Comparison of ENCODE assay signal across 28 cellular contexts in genomic region chrX:42102586-42103282, GRCh38.
DNase-seq lines count a peak whose midpoint lies in the region; FAIRE-seq and TF ChIP-seq lines count a peak whose summit lies in the region.
"Had no signal": no experiment of that assay in that cellular context is flagged by ENCODE, and none has a peak within 500 bp of the region (broad histone marks: within the 10 kb centered on the region; RNA-seq: fewer than 3 reads in every experiment).

No MANE protein-coding gene starts in this region.

- intact Hi-C loops in CD14-positive monocyte (cut with micrococcal nuclease) = no loop called here

- H3K27ac ChIP-seq in C4-2B (no peak overlapping the region), astrocyte (ENCODE audit: low read depth, low read length) (no peak overlapping the region)
- H3K27ac ChIP-seq in effector memory CD4-positive, alpha-beta T cell (ENCODE audit: insufficient read depth, low read length, poor library complexity, severe bottlenecking) = no peak overlapping the region
- H3K27ac ChIP-seq: BLaER1, left lung, parathyroid adenoma, RWPE1, SK-N-MC had no signal

- H3K4me1 Mint-ChIP-seq in astrocyte (ENCODE audit: low read depth, unreplicated experiment) (peaks cover under 1% of the 10 kb centered on the region), CD14-positive monocyte (no peaks in the 10 kb centered on the region)

- DNase-seq in HT1080 (ENCODE audit: low read depth) = peak; percentile 37
- peak; percentile 16 for DNase-seq in astrocyte (ENCODE audit: low read depth)
- peak; percentile 73 for DNase-seq in fibroblast of pulmonary artery (ENCODE audit: low read depth)
- no peak for DNase-seq in effector memory CD4-positive, alpha-beta T cell
- no peak for DNase-seq in DMS 273 treated with DMSO at 0.1 percent for 48 hours (lab: John Stamatoyannopoulos, UW)
- no peak for DNase-seq in CD14-positive monocyte (ENCODE audit: low spot score)
- DNase-seq in activated CD4-positive, alpha-beta T cell treated with anti-CD3 and anti-CD28 coated beads, Interleukin-2, amount 50 U/mL, for 1 hour = no peak
- DNase-seq: ACHN; activated CD4-positive, alpha-beta T cell treated with anti-CD3 and anti-CD28 coated beads, Interleukin-2, amount 10 ng/mL, durations not matched to agents 24 days and 14 days; activated effector memory CD4-positive, alpha-beta T cell treated with Interleukin-2 at 50 U/mL for 16 hours; activated T-cell treated with anti-CD3 and anti-CD28 coated beads, Interleukin-2, amount 50 U/mL, for 1 hour; amygdala; glutamatergic neuron; left lung; MV-4-11; NCI-H1436 treated with DMSO at 0.1 percent for 48 hours; NCI-H2081 treated with DMSO at 0.1 percent for 48 hours; stimulated activated CD4-positive, alpha-beta T cell treated with anti-CD3 and anti-CD28 coated beads, Interleukin-1b, Interleukin-23, amount 100 ng/mL, for 48 hours had no signal

- no peaks in the 10 kb centered on the region for H3K79me2 ChIP-seq in astrocyte (ENCODE audit: insufficient read depth, low read length)
- H3K79me2 ChIP-seq: parathyroid adenoma had no signal

- H3K4me3 Mint-ChIP-seq in astrocyte (ENCODE audit: unreplicated experiment) (no peak overlapping the region), CD14-positive monocyte (no peak overlapping the region)
- H3K4me3 Mint-ChIP-seq: activated CD4-positive, alpha-beta T cell treated with anti-CD3 and anti-CD28 coated beads, Interleukin-2, amount 10 ng/mL, durations not matched to agents 24 days and 14 days; stimulated activated naive CD8-positive, alpha-beta T cell treated with anti-CD3 and anti-CD28 coated beads, Interleukin-15, Interleukin-2, amounts not matched to agents 100 ng/mL and 50 ng/mL, for 24 hours; WTC11 had no signal

- H3K4me3 ChIP-seq in astrocyte (ENCODE audit: insufficient read depth, low read depth, low read length) (no peak overlapping the region), fibroblast of pulmonary artery (replicated peaks; ENCODE audit: low read depth, low read length) (no peak overlapping the region)
- H3K4me3 ChIP-seq in effector memory CD4-positive, alpha-beta T cell (ENCODE audit: insufficient read depth, low read depth, low read length, poor library complexity, severe bottlenecking) = no peak overlapping the region
- H3K4me3 ChIP-seq: BLaER1, left lung, SK-N-MC had no signal

- no peak overlapping the region for H3K4me2 ChIP-seq in astrocyte (ENCODE audit: low read length)
- H3K4me2 ChIP-seq: BLaER1 had no signal

- H3K27me3 Mint-ChIP-seq in astrocyte (ENCODE audit: low read depth, unreplicated experiment) (no peaks in the 10 kb centered on the region), CD14-positive monocyte (ENCODE audit: low read depth in 3 of 3) (no peaks in the 10 kb centered on the region)
- H3K27me3 Mint-ChIP-seq: activated CD4-positive, alpha-beta T cell treated with anti-CD3 and anti-CD28 coated beads, Interleukin-2, amount 10 ng/mL, durations not matched to agents 24 days and 14 days; stimulated activated naive CD8-positive, alpha-beta T cell treated with anti-CD3 and anti-CD28 coated beads, Interleukin-15, Interleukin-2, amounts not matched to agents 100 ng/mL and 50 ng/mL, for 24 hours had no signal

- H3K36me3 Mint-ChIP-seq in astrocyte (ENCODE audit: low read depth, unreplicated experiment) (no peaks in the 10 kb centered on the region), CD14-positive monocyte (no peaks in the 10 kb centered on the region)
- H3K36me3 Mint-ChIP-seq: WTC11 had no signal

- H3K36me3 ChIP-seq in astrocyte (ENCODE audit: insufficient read depth, low read length) = no peaks in the 10 kb centered on the region
- no peaks in the 10 kb centered on the region for H3K36me3 ChIP-seq in effector memory CD4-positive, alpha-beta T cell (ENCODE audit: control insufficient read depth, insufficient read depth, low read length)
- H3K36me3 ChIP-seq: BLaER1, left lung had no signal

- H3K9me3 ChIP-seq in astrocyte (ENCODE audit: insufficient read depth, low read depth, low read length) = no peaks in the 10 kb centered on the region
- no peaks in the 10 kb centered on the region for H3K9me3 ChIP-seq in effector memory CD4-positive, alpha-beta T cell (ENCODE audit: control insufficient read depth, low read length)
- H3K9me3 ChIP-seq: BLaER1, left lung had no signal

- H3K9ac ChIP-seq in astrocyte (ENCODE audit: low read length) = no peak overlapping the region
- H3K9ac ChIP-seq: BLaER1, parathyroid adenoma had no signal

- H3K4me1 ChIP-seq in astrocyte (ENCODE audit: insufficient read depth, low read length) = no peaks in the 10 kb centered on the region
- no peaks in the 10 kb centered on the region for H3K4me1 ChIP-seq in effector memory CD4-positive, alpha-beta T cell (ENCODE audit: control insufficient read depth, insufficient read depth, low read length, poor library complexity, severe bottlenecking)
- H3K4me1 ChIP-seq: BLaER1, left lung, parathyroid adenoma had no signal

- H3K27me3 ChIP-seq in astrocyte (ENCODE audit: insufficient read depth, low read length) = no peaks in the 10 kb centered on the region
- H3K27me3 ChIP-seq in effector memory CD4-positive, alpha-beta T cell (replicated peaks; ENCODE audit: control insufficient read depth, insufficient read depth, low read length, poor library complexity, severe bottlenecking) = no peaks in the 10 kb centered on the region
- H3K27me3 ChIP-seq: left lung had no signal

- peak; percentile 11 for TF ChIP-seq CTCF in C4-2B (conservative IDR thresholded peaks at IDR 0.05)
- no peak for TF ChIP-seq CTCF in astrocyte (IDR thresholded peaks at IDR 0.05; ENCODE audit: insufficient read depth, low read depth, low read length)
- TF ChIP-seq CTCF in fibroblast of pulmonary artery (IDR thresholded peaks at IDR 0.05; ENCODE audit: low read length, missing control alignments) = peak; percentile 16
- no peak for TF ChIP-seq CTCF in CD14-positive monocyte (IDR thresholded peaks at IDR 0.05)

- no peak overlapping the region for H2AFZ ChIP-seq in astrocyte (ENCODE audit: low read depth, low read length)
- H2AFZ ChIP-seq: parathyroid adenoma had no signal

- FAIRE-seq in astrocyte (lab: Jason Lieb, UNC) = peak; percentile 45
- FAIRE-seq: HepG2, islet of Langerhans had no signal

- peak overlapping the region; percentile 26 for H3K27ac Mint-ChIP-seq in astrocyte (ENCODE audit: unreplicated experiment)
- no peak overlapping the region for H3K27ac Mint-ChIP-seq in CD14-positive monocyte
- H3K27ac Mint-ChIP-seq: activated naive CD4-positive, alpha-beta T cell treated with anti-CD3 and anti-CD28 coated beads, Interleukin-2, amount 50 U/mL, for 72 hours; stimulated activated naive CD8-positive, alpha-beta T cell treated with anti-CD3 and anti-CD28 coated beads, Interleukin-15, Interleukin-2, amounts not matched to agents 100 ng/mL and 50 ng/mL, for 24 hours; WTC11 had no signal

- H4K20me1 ChIP-seq in astrocyte (ENCODE audit: insufficient read depth, low read length) = no peaks in the 10 kb centered on the region
- H4K20me1 ChIP-seq: BLaER1 had no signal

- H3K9me3 Mint-ChIP-seq in astrocyte (ENCODE audit: unreplicated experiment) (no peaks in the 10 kb centered on the region), CD14-positive monocyte (peaks cover 0 to 4% (median 2%) of the 10 kb centered on the region in 7 donors)
- H3K9me3 Mint-ChIP-seq: activated naive CD4-positive, alpha-beta T cell treated with anti-CD3 and anti-CD28 coated beads, Interleukin-2, amount 50 U/mL, for 72 hours; stimulated activated naive CD8-positive, alpha-beta T cell treated with anti-CD3 and anti-CD28 coated beads, Interleukin-15, Interleukin-2, amounts not matched to agents 100 ng/mL and 50 ng/mL, for 24 hours; WTC11 had no signal

Comparison
In these comparisons a context has a peak if more than half of its experiments do, and no peak if none do; other contexts are left out.
1. CTCF ChIP-seq: peak in C4-2B (single experiment) and fibroblast of pulmonary artery (single experiment); none in astrocyte (single experiment) and CD14-positive monocyte (single experiment).
2. DNase-seq: peak in HT1080 (single experiment), astrocyte (single experiment) and fibroblast of pulmonary artery (single experiment); none in effector memory CD4-positive, alpha-beta T cell (0 of 3), DMS 273 treated with DMSO at 0.1 percent for 48 hours (single experiment), CD14-positive monocyte (single experiment) and activated CD4-positive, alpha-beta T cell treated with anti-CD3 and anti-CD28 coated beads, Interleukin-2, amount 50 U/mL, for 1 hour (single experiment).